1 cellular context compared by ENCODE assay signal in the genomic region with DNA sequence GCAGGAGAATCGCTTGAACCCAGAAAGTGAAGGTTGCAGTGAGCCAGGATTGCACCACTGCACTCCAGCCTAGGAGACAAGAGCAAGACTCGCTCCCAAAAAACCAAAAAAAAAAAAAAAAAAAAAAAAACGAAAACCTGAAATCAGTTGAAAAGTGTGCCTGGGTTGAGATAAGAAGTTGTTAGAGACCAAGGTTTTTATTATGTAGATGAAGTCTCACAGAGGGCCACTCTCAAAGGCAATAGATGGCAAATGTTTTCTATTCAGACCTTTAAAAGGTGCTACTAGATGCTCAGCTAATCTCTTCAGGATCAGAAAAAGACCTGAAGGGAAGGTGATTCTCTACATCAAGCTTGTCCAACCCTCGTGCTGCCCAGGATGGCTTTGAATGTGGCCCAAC.
TF ChIP-seq lines count a peak whose summit lies in the region.

No MANE protein-coding gene starts in this region.

TF ChIP-seq in HEK293T, 16 proteins besides CTCF, POLR2A, EP300 and RAD21:
- no peak for TF ChIP-seq FOXM1 (IDR thresholded peaks at IDR 0.05; ENCODE audit: borderline replicate concordance)
- TF ChIP-seq L3MBTL2 (conservative IDR thresholded peaks at IDR 0.05), result no peak
- no peak for TF ChIP-seq SUZ12 (IDR thresholded peaks at IDR 0.05)
